10 cellular contexts compared by ENCODE assay signal in the genomic region with DNA sequence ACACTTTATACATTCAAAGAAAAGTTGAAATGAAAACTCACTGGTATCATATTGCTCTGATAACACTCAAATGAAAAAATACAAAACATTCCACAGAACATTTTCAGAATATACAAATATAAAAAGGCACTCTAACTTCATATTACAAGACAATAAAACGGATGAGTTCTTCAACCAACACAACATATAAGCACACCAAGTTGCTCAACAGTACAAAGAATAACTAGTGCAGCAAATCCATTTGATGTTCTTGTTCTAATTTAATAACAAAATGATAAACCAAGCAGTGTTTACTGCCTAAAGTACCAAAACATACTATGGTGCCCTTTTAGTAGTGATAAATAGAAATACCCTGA.
DNase-seq lines count a peak whose midpoint lies in the region; ATAC-seq, FAIRE-seq and TF ChIP-seq lines count a peak whose summit lies in the region.
"Had no signal": no experiment of that assay in that cellular context is flagged by ENCODE, and none has a peak within 500 bp of the region (broad histone marks: within the 10 kb centered on the region; RNA-seq: fewer than 3 reads in every experiment).

No MANE protein-coding gene starts in this region.

- peaks cover 70% of the 10 kb centered on the region for H3K4me1 Mint-ChIP-seq in activated naive CD8-positive, alpha-beta T cell (ENCODE audit: low read depth)

- peaks cover 17% of the 10 kb centered on the region for H3K4me1 ChIP-seq in A549
- peaks cover 14% of the 10 kb centered on the region for H3K4me1 ChIP-seq in mesodermal cell (ENCODE audit: control insufficient read depth, insufficient read depth, low read length, poor library complexity, severe bottlenecking)

- 55% methylated on average over 1 of the region's 1 CpG for WGBS in A549 (ENCODE audit: missing lambda C conversion rate)
- WGBS in mesodermal cell (ENCODE audit: insufficient coverage in 2 of 2), 2 experiments, result 100% methylated on average over 1 of the region's 1 CpG; no CpG with 5 or more reads in 1 of the 2 experiments

- no peaks in the 10 kb centered on the region for H3K36me3 ChIP-seq in mesodermal cell (ENCODE audit: control insufficient read depth, insufficient read depth, low read length)
- H3K36me3 ChIP-seq: esophagus squamous epithelium had no signal

- TF ChIP-seq EP300 in A549 (IDR thresholded peaks at IDR 0.05), result no peak

- CTCF ChIA-PET in A549 (lab: Yijun Ruan, JAX), result interaction anchor here (1.8 kb wide), 1 partner anchor 25 kb away, joined by 5 read pairs; no protein-coding TSS in a partner anchor

- peak overlapping the region; percentile 76 for H3K4me2 ChIP-seq in A549

- peak overlapping the region; percentile 95 for H3K27ac Mint-ChIP-seq in activated naive CD8-positive, alpha-beta T cell

- ATAC-seq in A549 (no peak; a peak in 1 of 6 replicates), GM19023 (IDR thresholded peaks at IDR 0.05; ENCODE audit: unreplicated experiment) (no peak)

- TF ChIP-seq POLR2A in A549 (IDR thresholded peaks at IDR 0.05; ENCODE audit: low read length), result no peak

- TF ChIP-seq CTCF in A549 (IDR thresholded peaks at IDR 0.05) (no peak), HFF-Myc (IDR thresholded peaks at IDR 0.05; ENCODE audit: low read depth, low read length, missing control alignments) (no peak)

- H3K4me3 Mint-ChIP-seq in activated naive CD8-positive, alpha-beta T cell, result no peak overlapping the region

- peaks cover 7% of the 10 kb centered on the region for H3K9me3 Mint-ChIP-seq in activated naive CD8-positive, alpha-beta T cell (ENCODE audit: low read depth)

- no peak for TF ChIP-seq RAD21 in A549 (conservative IDR thresholded peaks at IDR 0.05 in 1 of 2, IDR thresholded peaks at IDR 0.05 in 1 of 2)

- FAIRE-seq in A549 (lab: Jason Lieb, UNC), result no peak
- FAIRE-seq: G401.6 had no signal

- no peaks in the 10 kb centered on the region for H3K27me3 Mint-ChIP-seq in activated naive CD8-positive, alpha-beta T cell

- H3K4me3 ChIP-seq in A549 (no peak overlapping the region), HFF-Myc (replicated peaks; ENCODE audit: low read depth, low read length) (peak overlapping the region; percentile 22; the same call in 1 of the 2 replicates), mesodermal cell (ENCODE audit: extremely low read depth, insufficient read depth, low read length, poor library complexity, severe bottlenecking) (no peak overlapping the region)
- H3K4me3 ChIP-seq: esophagus squamous epithelium had no signal

- POLR2A ChIA-PET in A549 (lab: Yijun Ruan, JAX), result interaction anchor here (1.7 kb wide), 1 partner anchor 62 kb away, joined by 4 read pairs; no protein-coding TSS in a partner anchor

- H3K9me3 ChIP-seq in A549, result no peaks in the 10 kb centered on the region
- no peaks in the 10 kb centered on the region for H3K9me3 ChIP-seq in mesodermal cell (ENCODE audit: control insufficient read depth, low read length)
- H3K9me3 ChIP-seq: esophagus squamous epithelium had no signal

- H3K27ac ChIP-seq in A549 (peak overlapping the region; percentile 70 to 72; a peak in 5 of 6 replicates), mesodermal cell (ENCODE audit: low read depth, low read length, severe bottlenecking) (peak overlapping the region; percentile 97)

- DNase-seq in A549 (ENCODE audit: low read depth in 1 of 2, low spot score in 1 of 2) (no peak), HFF-Myc (ENCODE audit: extremely low read depth, low read depth) (no peak), SHP77 (lab: John Stamatoyannopoulos, UW) (no peak), NOMO-1 treated with DMSO at 0.1 percent for 48 hours (lab: John Stamatoyannopoulos, UW; ENCODE audit: unreplicated experiment) (no peak)
- DNase-seq in stimulated activated CD4-positive, alpha-beta T cell treated with anti-CD3 and anti-CD28 coated beads, Interleukin-4, amount 100 ng/mL, for 24 hours, result no peak
- DNase-seq: esophagus squamous epithelium had no signal

- H3K36me3 Mint-ChIP-seq in activated naive CD8-positive, alpha-beta T cell, result peaks cover 23% of the 10 kb centered on the region

TF ChIP-seq in A549, 52 proteins besides CTCF, POLR2A, EP300 and RAD21:
- TF ChIP-seq HOXB5 (CRISPR knock-in tag; IDR thresholded peaks at IDR 0.05), result no peak
- no peak for TF ChIP-seq SREBF2 (IDR thresholded peaks at IDR 0.05)
- no peak for TF ChIP-seq JUN (IDR thresholded peaks at IDR 0.05)
- TF ChIP-seq HMGXB4 (CRISPR knock-in tag; IDR thresholded peaks at IDR 0.05; ENCODE audit: borderline replicate concordance), result no peak
- TF ChIP-seq ZNF302 (CRISPR knock-in tag; IDR thresholded peaks at IDR 0.05), result no peak
- TF ChIP-seq NFE2L2 (conservative IDR thresholded peaks at IDR 0.05; ENCODE audit: low read length), result no peak
- no peak for TF ChIP-seq ZSCAN20 (CRISPR knock-in tag; IDR thresholded peaks at IDR 0.05)
- no peak for TF ChIP-seq MAZ (IDR thresholded peaks at IDR 0.05; ENCODE audit: borderline replicate concordance, low read depth, low read length)
- TF ChIP-seq, protein P1, sequence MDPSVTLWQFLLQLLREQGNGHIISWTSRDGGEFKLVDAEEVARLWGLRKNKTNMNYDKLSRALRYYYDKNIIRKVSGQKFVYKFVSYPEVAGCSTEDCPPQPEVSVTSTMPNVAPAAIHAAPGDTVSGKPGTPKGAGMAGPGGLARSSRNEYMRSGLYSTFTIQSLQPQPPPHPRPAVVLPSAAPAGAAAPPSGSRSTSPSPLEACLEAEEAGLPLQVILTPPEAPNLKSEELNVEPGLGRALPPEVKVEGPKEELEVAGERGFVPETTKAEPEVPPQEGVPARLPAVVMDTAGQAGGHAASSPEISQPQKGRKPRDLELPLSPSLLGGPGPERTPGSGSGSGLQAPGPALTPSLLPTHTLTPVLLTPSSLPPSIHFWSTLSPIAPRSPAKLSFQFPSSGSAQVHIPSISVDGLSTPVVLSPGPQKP (IDR thresholded peaks at IDR 0.05; ENCODE audit: low read depth, low read length), result no peak
- TF ChIP-seq, protein P2, sequence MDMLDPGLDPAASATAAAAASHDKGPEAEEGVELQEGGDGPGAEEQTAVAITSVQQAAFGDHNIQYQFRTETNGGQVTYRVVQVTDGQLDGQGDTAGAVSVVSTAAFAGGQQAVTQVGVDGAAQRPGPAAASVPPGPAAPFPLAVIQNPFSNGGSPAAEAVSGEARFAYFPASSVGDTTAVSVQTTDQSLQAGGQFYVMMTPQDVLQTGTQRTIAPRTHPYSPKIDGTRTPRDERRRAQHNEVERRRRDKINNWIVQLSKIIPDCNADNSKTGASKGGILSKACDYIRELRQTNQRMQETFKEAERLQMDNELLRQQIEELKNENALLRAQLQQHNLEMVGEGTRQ (IDR thresholded peaks at IDR 0.05), result no peak
TF ChIP-seq in A549: peak in this region for 0.
